In genomic region chr3:95354494-95354893, GRCh38 we compare ENCODE assay signal across 30 cellular contexts.
"Had no signal": no experiment of that assay in that cellular context is flagged by ENCODE, and none has a peak within 500 bp of the region (broad histone marks: within the 10 kb centered on the region; RNA-seq: fewer than 3 reads in every experiment).

No MANE protein-coding gene starts in this region.

- H3K27ac Mint-ChIP-seq: activated CD4-positive, alpha-beta memory T cell treated with anti-CD3 and anti-CD28 coated beads, Interleukin-2, amount 10 ng/mL, durations not matched to agents 7 days and 5 days; activated CD4-positive, alpha-beta T cell treated with anti-CD3 and anti-CD28 coated beads, Interleukin-2, amount 10 ng/mL, durations not matched to agents 7 days and 5 days; activated naive CD4-positive, alpha-beta T cell treated with anti-CD3 and anti-CD28 coated beads, Interleukin-2, amount 10 ng/mL, durations not matched to agents 7 days and 5 days; activated naive CD4-positive, alpha-beta T cell treated with anti-CD3 and anti-CD28 coated beads, Interleukin-2, amount 50 U/mL, for 72 hours; activated naive CD8-positive, alpha-beta T cell treated with anti-CD3 and anti-CD28 coated beads, Interleukin-2, amount 10 ng/mL, durations not matched to agents 7 days and 5 days; activated T-cell treated with anti-CD3 and anti-CD28 coated beads, Interleukin-2, amount 50 U/mL, for 24 hours; activated T-cell treated with anti-CD3 and anti-CD28 coated beads, Interleukin-2, amount 50 U/mL, for 72 hours; brain; dendritic cell treated with granulocyte-macrophage colony-stimulating factor and Interleukin-4, amounts not matched to agents 40 ng/mL and 50 ng/mL, for 4 days; endodermal cell; T-cell; T-helper 1 cell treated with Interleukin-12 subunit alpha and Interleukin-12 subunit beta and Interleukin-4 antibody, amounts not matched to agents 30 μg/mL and 1 μg/mL, for 36 hours had no signal

- H3K36me3 ChIP-seq: ascending aorta, breast epithelium, cardiac muscle cell had no signal

- H3K27me3 ChIP-seq: ascending aorta, breast epithelium, cardiac muscle cell had no signal

- H3K27ac ChIP-seq: ascending aorta, breast epithelium, cardiac muscle cell, coronary artery, dorsolateral prefrontal cortex had no signal

- H3K36me3 Mint-ChIP-seq: activated naive CD4-positive, alpha-beta T cell treated with anti-CD3 and anti-CD28 coated beads, Interleukin-2, amount 10 ng/mL, durations not matched to agents 7 days and 5 days; activated naive CD4-positive, alpha-beta T cell treated with anti-CD3 and anti-CD28 coated beads, Interleukin-2, amount 50 U/mL, for 72 hours; activated naive CD8-positive, alpha-beta T cell treated with anti-CD3 and anti-CD28 coated beads, Interleukin-2, amount 10 ng/mL, durations not matched to agents 7 days and 5 days; brain; T-cell had no signal

- ATAC-seq: activated naive CD4-positive, alpha-beta T cell treated with anti-CD3 and anti-CD28 coated beads, Interleukin-2, amount 50 U/mL, for 72 hours; activated T-cell treated with anti-CD3 and anti-CD28 coated beads, Interleukin-2, amount 50 U/mL, for 72 hours; esophagus mucosa; T-cell had no signal

- H3K4me1 ChIP-seq: ascending aorta, breast epithelium had no signal

- H3K4me1 Mint-ChIP-seq: activated CD4-positive, alpha-beta memory T cell treated with anti-CD3 and anti-CD28 coated beads, Interleukin-2, amount 10 ng/mL, durations not matched to agents 7 days and 5 days; activated CD4-positive, alpha-beta T cell treated with anti-CD3 and anti-CD28 coated beads, Interleukin-2, amount 10 ng/mL, durations not matched to agents 7 days and 5 days; activated naive CD4-positive, alpha-beta T cell treated with anti-CD3 and anti-CD28 coated beads, Interleukin-2, amount 10 ng/mL, durations not matched to agents 7 days and 5 days; activated naive CD8-positive, alpha-beta T cell treated with anti-CD3 and anti-CD28 coated beads, Interleukin-2, amount 10 ng/mL, durations not matched to agents 7 days and 5 days; brain; central memory CD8-positive, alpha-beta T cell; T-cell had no signal

- H3K4me3 ChIP-seq: ascending aorta, breast epithelium, cardiac muscle cell, coronary artery, dorsolateral prefrontal cortex had no signal

- H3K9me3 ChIP-seq: ascending aorta, breast epithelium had no signal

- H3K4me3 Mint-ChIP-seq: activated CD4-positive, alpha-beta memory T cell treated with anti-CD3 and anti-CD28 coated beads, Interleukin-2, amount 10 ng/mL, durations not matched to agents 7 days and 5 days; activated CD4-positive, alpha-beta T cell treated with anti-CD3 and anti-CD28 coated beads, Interleukin-2, amount 10 ng/mL, durations not matched to agents 7 days and 5 days; activated naive CD4-positive, alpha-beta T cell treated with anti-CD3 and anti-CD28 coated beads, Interleukin-2, amount 10 ng/mL, durations not matched to agents 7 days and 5 days; activated naive CD8-positive, alpha-beta T cell treated with anti-CD3 and anti-CD28 coated beads, Interleukin-2, amount 10 ng/mL, durations not matched to agents 7 days and 5 days; activated T-cell treated with anti-CD3 and anti-CD28 coated beads, Interleukin-2, amount 50 U/mL, for 24 hours; activated T-cell treated with anti-CD3 and anti-CD28 coated beads, Interleukin-2, amount 50 U/mL, for 72 hours; brain; central memory CD8-positive, alpha-beta T cell; dendritic cell treated with granulocyte-macrophage colony-stimulating factor and Interleukin-4, amounts not matched to agents 40 ng/mL and 50 ng/mL, for 4 days; endodermal cell; T-cell; T-helper 1 cell treated with Interleukin-12 subunit alpha and Interleukin-12 subunit beta and Interleukin-4 antibody, amounts not matched to agents 30 μg/mL and 1 μg/mL, for 36 hours had no signal

- H3K9me3 Mint-ChIP-seq: activated CD4-positive, alpha-beta memory T cell treated with anti-CD3 and anti-CD28 coated beads, Interleukin-2, amount 10 ng/mL, durations not matched to agents 7 days and 5 days; activated naive CD4-positive, alpha-beta T cell treated with anti-CD3 and anti-CD28 coated beads, Interleukin-2, amount 10 ng/mL, durations not matched to agents 7 days and 5 days; brain; endodermal cell; T-helper 1 cell treated with Interleukin-12 subunit alpha and Interleukin-12 subunit beta and Interleukin-4 antibody, amounts not matched to agents 30 μg/mL and 1 μg/mL, for 36 hours had no signal

- H3K27me3 Mint-ChIP-seq: activated CD4-positive, alpha-beta memory T cell treated with anti-CD3 and anti-CD28 coated beads, Interleukin-2, amount 10 ng/mL, durations not matched to agents 7 days and 5 days; activated CD4-positive, alpha-beta T cell treated with anti-CD3 and anti-CD28 coated beads, Interleukin-2, amount 10 ng/mL, durations not matched to agents 7 days and 5 days; activated naive CD4-positive, alpha-beta T cell treated with anti-CD3 and anti-CD28 coated beads, Interleukin-2, amount 10 ng/mL, durations not matched to agents 7 days and 5 days; activated naive CD8-positive, alpha-beta T cell treated with anti-CD3 and anti-CD28 coated beads, Interleukin-2, amount 10 ng/mL, durations not matched to agents 7 days and 5 days; activated T-cell treated with anti-CD3 and anti-CD28 coated beads, Interleukin-2, amount 50 U/mL, for 24 hours; brain; central memory CD8-positive, alpha-beta T cell; dendritic cell treated with granulocyte-macrophage colony-stimulating factor and Interleukin-4, amounts not matched to agents 40 ng/mL and 50 ng/mL, for 4 days; T-cell had no signal

- DNase-seq: activated CD4-positive, alpha-beta memory T cell treated with anti-CD3 and anti-CD28 coated beads, Interleukin-2, amount 10 ng/mL, durations not matched to agents 7 days and 5 days; activated CD4-positive, alpha-beta T cell treated with anti-CD3 and anti-CD28 coated beads for 1 hour; activated CD4-positive, alpha-beta T cell treated with anti-CD3 and anti-CD28 coated beads for 4 hours; activated CD4-positive, alpha-beta T cell treated with anti-CD3 and anti-CD28 coated beads, Interleukin-2, amount 10 ng/mL, durations not matched to agents 7 days and 5 days; activated CD4-positive, alpha-beta T cell treated with anti-CD3 and anti-CD28 coated beads, Interleukin-2, amount 50 U/mL, for 4 hours; activated CD8-positive, alpha-beta memory T cell treated with anti-CD3 and anti-CD28 coated beads, Interleukin-2, amount 50 U/mL, for 48 hours; activated gamma-delta T cell; activated naive CD4-positive, alpha-beta T cell; activated naive CD4-positive, alpha-beta T cell treated with anti-CD3 and anti-CD28 coated beads, Interleukin-2, amount 10 ng/mL, durations not matched to agents 7 days and 5 days; activated naive CD8-positive, alpha-beta T cell treated with anti-CD3 and anti-CD28 coated beads, Interleukin-2, amount 10 ng/mL, durations not matched to agents 7 days and 5 days; activated T-cell treated with anti-CD3 and anti-CD28 coated beads for 4 hours; activated T-cell treated with anti-CD3 and anti-CD28 coated beads, Interleukin-2, amount 50 U/mL, for 24 hours; activated T-cell treated with anti-CD3 and anti-CD28 coated beads, Interleukin-2, amount 50 U/mL, for 72 hours; dorsolateral prefrontal cortex; effector memory CD4-positive, alpha-beta T cell; endodermal cell; foreskin fibroblast; head of caudate nucleus; T-cell; T-helper 9 cell had no signal
